ENCODE assay signal across 10 cellular contexts in genomic region chr1:36458910-36459309, GRCh38. TPM values are rescaled to one million over a fixed set of nuclear protein-coding genes. Genes with fewer than 3 reads are reported as not detected.
DNase-seq lines count a peak whose midpoint lies in the region; ATAC-seq and TF ChIP-seq lines count a peak whose summit lies in the region.
"Had no signal": no experiment of that assay in that cellular context is flagged by ENCODE, and none has a peak within 500 bp of the region (broad histone marks: within the 10 kb centered on the region; RNA-seq: fewer than 3 reads in every experiment).

No MANE protein-coding gene starts in this region.

- H3K9me3 ChIP-seq in thyroid gland: no peaks in the 10 kb centered on the region

- TF ChIP-seq POLR2A in thyroid gland (IDR thresholded peaks at IDR 0.05): no peak

- peaks cover 11 to 12% of the 10 kb centered on the region in 2 donors for H3K4me1 ChIP-seq in thyroid gland

- in situ Hi-C loops in Caki2 (cut with HindIII; ENCODE audit: low pct_unique_long_range_greater_than_20kb, low sequenced_read_pairs): no loop called here

- peak overlapping the region; percentile 96 for H3K27ac Mint-ChIP-seq in activated T-cell treated with anti-CD3 and anti-CD28 coated beads, Interleukin-2, amount 50 U/mL, for 72 hours

- no peaks in the 10 kb centered on the region for H3K9me3 Mint-ChIP-seq in activated T-cell treated with anti-CD3 and anti-CD28 coated beads, Interleukin-2, amount 50 U/mL, for 72 hours

- no peaks in the 10 kb centered on the region for H3K27me3 ChIP-seq in thyroid gland

- DNase-seq in Caki2 (ENCODE audit: low read depth): peak; percentile 44
- peak; percentile 54 for DNase-seq in NOMO-1 treated with DMSO at 0.1 percent for 48 hours (lab: John Stamatoyannopoulos, UW; ENCODE audit: unreplicated experiment)
- DNase-seq in activated T-cell treated with anti-CD3 and anti-CD28 coated beads, Interleukin-2, amount 50 U/mL, for 72 hours: peak; percentile 65 to 75
- peak; percentile 45 to 52 for DNase-seq in stimulated activated CD4-positive, alpha-beta T cell treated with anti-CD3 and anti-CD28 coated beads, Interleukin-15, amount 100 ng/mL, for 48 hours (ENCODE audit: low read depth in 2 of 2)
- no peak for DNase-seq in retina
- DNase-seq in thyroid gland: no peak
- DNase-seq: NCI-H345 had no signal

- peak overlapping the region; percentile 85 to 86 for H3K4me3 Mint-ChIP-seq in activated T-cell treated with anti-CD3 and anti-CD28 coated beads, Interleukin-2, amount 50 U/mL, for 72 hours

- H3K36me3 ChIP-seq in thyroid gland: peaks cover 39 to 40% of the 10 kb centered on the region in 2 donors

- peaks cover 7 to 42% of the 10 kb centered on the region in 2 donors for H3K36me3 Mint-ChIP-seq in activated T-cell treated with anti-CD3 and anti-CD28 coated beads, Interleukin-2, amount 50 U/mL, for 72 hours (ENCODE audit: insufficient read depth in 2 of 2)

- no peak for TF ChIP-seq CTCF in thyroid gland (IDR thresholded peaks at IDR 0.05)

- no peak overlapping the region for H3K4me3 ChIP-seq in thyroid gland (replicated peaks in 1 of 3)
- H3K4me3 ChIP-seq: smooth muscle cell had no signal

- no peaks in the 10 kb centered on the region for H3K27me3 Mint-ChIP-seq in activated T-cell treated with anti-CD3 and anti-CD28 coated beads, Interleukin-2, amount 50 U/mL, for 72 hours (ENCODE audit: low read depth)

- peak; percentile 97 for ATAC-seq in activated T-cell treated with anti-CD3 and anti-CD28 coated beads, Interleukin-2, amount 50 U/mL, for 72 hours (replicated peaks in 1 of 2)
- ATAC-seq in GM21381 (IDR thresholded peaks at IDR 0.05; ENCODE audit: unreplicated experiment) (no peak), GM21786 (IDR thresholded peaks at IDR 0.05; ENCODE audit: unreplicated experiment) (no peak)

- intact Hi-C loops in thyroid gland (cut with DNase I): no loop called here

- no peak overlapping the region for H3K27ac ChIP-seq in thyroid gland

- peaks cover 64% of the 10 kb centered on the region for H3K4me1 Mint-ChIP-seq in activated T-cell treated with anti-CD3 and anti-CD28 coated beads, Interleukin-2, amount 50 U/mL, for 72 hours (ENCODE audit: low read depth)

- WGBS in thyroid gland, 2 donors: 91 to 95% methylated on average over 3 of the region's 3 CpGs

RNA-seq across cellular contexts. Expression of gene MRPS15, which starts 5.3 kb away (rescaled TPM):
- total RNA-seq in Caki2 (2014; rRNA removed; shearing (Covaris generic); ENCODE audit: low replicate concordance): 88.1 and 129 TPM in 2 replicates
- total RNA-seq in activated T-cell treated with anti-CD3 and anti-CD28 coated beads, Interleukin-2, amount 50 U/mL, for 72 hours: 10 to 100 TPM; 71.7 to 74.5 TPM
- total RNA-seq in thyroid gland: 10 to 100 TPM; 45.6 to 85.9 (median 56.3) TPM

RNA-seq across cellular contexts. Expression of gene OSCP1, which starts 8.7 kb away (rescaled TPM):
- 9.1 and 16.9 TPM in 2 replicates for total RNA-seq in Caki2 (2014; rRNA removed; shearing (Covaris generic); ENCODE audit: low replicate concordance)
- 1 to 10 TPM; 1.4 to 2.1 TPM for total RNA-seq in activated T-cell treated with anti-CD3 and anti-CD28 coated beads, Interleukin-2, amount 50 U/mL, for 72 hours
- total RNA-seq in thyroid gland: 10 to 100 TPM; 15.2 to 31.9 (median 19.5) TPM

RNA-seq across cellular contexts. Expression of gene CSF3R, which starts 23.8 kb away (rescaled TPM):
- not detected in 2 replicates for total RNA-seq in Caki2 (2014; rRNA removed; shearing (Covaris generic); ENCODE audit: low replicate concordance)
- total RNA-seq in activated T-cell treated with anti-CD3 and anti-CD28 coated beads, Interleukin-2, amount 50 U/mL, for 72 hours: under 1 TPM; 0.30 to 0.79 TPM
- total RNA-seq in thyroid gland: 1 to 10 TPM; 3.5 to 7.9 (median 7.1) TPM

Comparison
In these comparisons a context has a peak if more than half of its experiments do, and no peak if none do; other contexts are left out.
1. DNase-seq: peak in Caki2 (single experiment), NOMO-1 treated with DMSO at 0.1 percent for 48 hours (single experiment), activated T-cell treated with anti-CD3 and anti-CD28 coated beads, Interleukin-2, amount 50 U/mL, for 72 hours (2 of 2) and stimulated activated CD4-positive, alpha-beta T cell treated with anti-CD3 and anti-CD28 coated beads, Interleukin-15, amount 100 ng/mL, for 48 hours (2 of 2); none in retina (single experiment) and thyroid gland (0 of 2).
2. ATAC-seq: peak in activated T-cell treated with anti-CD3 and anti-CD28 coated beads, Interleukin-2, amount 50 U/mL, for 72 hours (2 of 2); none in GM21381 (single experiment) and GM21786 (single experiment).